ENCODE assay signal across 7 cellular contexts in genomic region chrY:11293392-11293791, GRCh38.
"Had no signal": no experiment of that assay in that cellular context is flagged by ENCODE, and none has a peak within 500 bp of the region (broad histone marks: within the 10 kb centered on the region; RNA-seq: fewer than 3 reads in every experiment).

No MANE protein-coding gene starts in this region.

- FAIRE-seq: HTR-8/SVneo, K562 had no signal

- H3K27ac ChIP-seq: HL-60, KMS-11 had no signal

- DNase-seq: KBM-7, KG1 had no signal

- H3K27me3 Mint-ChIP-seq: IgD-negative memory B cell had no signal

- H3K27ac Mint-ChIP-seq: IgD-negative memory B cell had no signal

- H3K4me1 Mint-ChIP-seq: IgD-negative memory B cell had no signal

- H3K4me3 Mint-ChIP-seq: IgD-negative memory B cell had no signal

- H3K36me3 Mint-ChIP-seq: IgD-negative memory B cell had no signal

- ATAC-seq: K562 had no signal

- H3K9me3 Mint-ChIP-seq: IgD-negative memory B cell had no signal

- H3K4me2 ChIP-seq: KMS-11 had no signal

- H3K4me3 ChIP-seq: K562 had no signal

- H3K9ac ChIP-seq: KMS-11 had no signal
